8 cellular contexts compared by ENCODE assay signal in the genomic region with DNA sequence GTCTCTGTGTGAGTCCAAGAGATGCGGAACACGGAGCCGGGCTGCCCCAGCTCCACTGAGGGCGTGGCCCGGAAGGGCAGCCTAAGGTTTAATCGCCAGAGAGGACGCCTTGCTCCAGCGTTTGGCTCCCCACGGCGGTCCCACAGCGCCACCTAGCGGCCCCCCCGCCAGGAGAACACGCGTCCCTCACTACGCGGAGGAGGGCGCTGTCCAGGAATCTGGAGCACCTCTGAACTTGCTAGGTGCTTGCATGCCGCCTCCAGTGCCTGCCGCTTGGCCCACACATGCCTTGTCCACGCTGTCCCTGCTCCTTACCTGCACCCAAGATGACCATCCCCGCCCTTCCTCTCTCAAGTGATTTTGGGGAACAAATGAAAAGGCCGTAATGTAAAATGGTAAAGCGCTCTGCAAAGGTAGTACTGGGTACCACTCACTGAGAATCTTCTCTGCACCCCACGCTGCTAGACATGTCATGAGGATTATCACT. TPM values are rescaled to one million over a fixed set of nuclear protein-coding genes. Genes with fewer than 3 reads are reported as not detected.
DNase-seq lines count a peak whose midpoint lies in the region; ATAC-seq and TF ChIP-seq lines count a peak whose summit lies in the region.

No MANE protein-coding gene starts in this region.

- peak overlapping the region in 11 of 59 donors; percentile 13 to 77 (median 53) for H3K27ac ChIP-seq in dorsolateral prefrontal cortex

- peaks cover 0 to 7% (median 0%) of the 10 kb centered on the region in 45 donors for H3K27me3 ChIP-seq in dorsolateral prefrontal cortex

- ATAC-seq in GM19452 (IDR thresholded peaks at IDR 0.05; ENCODE audit: unreplicated experiment): peak; percentile 97
- ATAC-seq in HG03521 (IDR thresholded peaks at IDR 0.05; ENCODE audit: unreplicated experiment): peak; percentile 96

- DNase-seq in CMK (ENCODE audit: low read depth) (peak; percentile 69), NCI-H748 (lab: John Stamatoyannopoulos, UW; ENCODE audit: unreplicated experiment) (peak; percentile 80), dorsolateral prefrontal cortex (peak; percentile 67 to 92 (median 84)), medulla oblongata (ENCODE audit: extremely low spot score) (peak; percentile 79)
- DNase-seq in activated CD4-positive, alpha-beta T cell treated with anti-CD3 and anti-CD28 coated beads, Interleukin-2, amount 50 U/mL, for 48 hours: peak; percentile 94
- peak; percentile 92 for DNase-seq in stimulated activated CD8-positive, alpha-beta memory T cell treated with anti-CD3 and anti-CD28 coated beads, Interleukin-15, amount 100 ng/mL, for 24 hours (ENCODE audit: low read depth)

- peak; percentile 91 to 100 (median 100) for TF ChIP-seq CTCF in dorsolateral prefrontal cortex (IDR thresholded peaks at IDR 0.05 in 54 of 56, conservative IDR thresholded peaks at IDR 0.05 in 2 of 56; ENCODE audit: low read depth in 1 of 56, partially characterized antibody in 56 of 56)

- intact Hi-C loops in dorsolateral prefrontal cortex (cut with DNase I): loop anchor here (2.0 to 10.0 kb wide), 8 partner anchors 145 to 735 kb away; partner anchors contain the start of genes CEP70 (in 1 of the 2) and FAIM (in 1 of the 2)

- peak overlapping the region in 55 of 59 donors; percentile 5 to 61 (median 35) for H3K4me3 ChIP-seq in dorsolateral prefrontal cortex

RNA-seq across cellular contexts. Expression of gene MRPS22, which starts 14.4 kb away (rescaled TPM):
- 10 to 100 TPM; 30.2 to 62.0 (median 46.2) TPM for total RNA-seq in dorsolateral prefrontal cortex
